8 cellular contexts compared by ENCODE assay signal in the genomic region with DNA sequence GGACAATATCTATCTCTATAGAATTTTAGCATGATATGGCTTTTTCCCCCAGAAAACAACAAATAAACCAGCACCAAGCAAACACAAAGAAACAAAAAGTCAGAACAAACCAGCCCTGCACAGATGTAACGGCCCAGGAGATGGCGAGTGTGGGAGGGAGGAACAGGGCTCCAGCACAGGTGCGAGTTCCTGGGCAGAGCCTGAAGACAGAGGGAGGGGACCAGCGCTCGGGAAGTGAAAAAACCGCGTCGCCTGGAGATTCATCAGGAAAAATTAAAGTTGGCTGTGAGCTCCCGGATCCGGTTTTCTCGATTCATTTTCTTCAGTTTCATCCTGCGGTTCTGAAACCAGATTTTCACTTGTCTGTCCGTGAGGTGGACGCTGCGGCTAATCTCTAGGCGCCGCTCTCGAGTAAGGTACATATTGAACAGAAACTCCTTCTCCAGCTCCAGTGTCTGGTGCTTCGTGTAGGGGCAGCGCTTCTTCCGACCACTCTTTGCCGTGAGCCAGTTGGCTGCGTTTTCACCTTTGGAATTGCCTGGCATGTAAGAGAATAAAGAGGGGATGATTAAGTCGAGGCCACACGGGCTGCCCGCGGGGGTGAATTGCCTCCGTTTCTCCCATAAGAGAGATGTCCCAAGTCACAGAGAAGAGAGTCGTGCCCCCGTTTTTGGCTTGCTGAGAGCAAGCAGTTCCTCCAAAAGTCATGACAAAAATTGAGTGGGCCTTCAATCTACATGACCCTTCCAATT. TPM values are rescaled to one million over a fixed set of nuclear protein-coding genes. Genes with fewer than 3 reads are reported as not detected.
DNase-seq lines count a peak whose midpoint lies in the region; ATAC-seq and TF ChIP-seq lines count a peak whose summit lies in the region.

No MANE protein-coding gene starts in this region.

- no peak overlapping the region for H3K27ac ChIP-seq in CD8-positive, alpha-beta memory T cell (ENCODE audit: low read depth, low read length)
- H3K27ac ChIP-seq in coronary artery, result no peak overlapping the region

- no peaks in the 10 kb centered on the region for H3K36me3 ChIP-seq in CD8-positive, alpha-beta memory T cell (ENCODE audit: insufficient read depth, low read length)

- CTCF ChIA-PET in CD8-positive, alpha-beta memory T cell (lab: Charles Lee), result interaction anchor here (1.5 to 4.0 kb wide), 3 partner anchors 10 to 21 kb away, joined by 3 to 26 read pairs (median 10); partner anchors contain the start of gene HOXA11

- peak overlapping the region in 3 of 8 donors; percentile 60 to 82 (median 77) for H3K27ac Mint-ChIP-seq in CD8-positive, alpha-beta memory T cell
- peak overlapping the region; percentile 12 for H3K27ac Mint-ChIP-seq in activated T-helper 2 cell treated with anti-CD3 and anti-CD28 coated beads, Interferon-gamma antibody, Interleukin-2, Interleukin-4, amounts not matched to agents 10 μg/mL and 5 μg/mL and 100 μg/mL, durations not matched to agents 14 hours and 24 hours and 36 hours
- peak overlapping the region in 4 of 10 donors; percentile 5 to 89 (median 41) for H3K27ac Mint-ChIP-seq in naive thymus-derived CD8-positive, alpha-beta T cell

- H3K4me3 ChIP-seq in CD8-positive, alpha-beta memory T cell (ENCODE audit: low read length), result no peak overlapping the region
- no peak overlapping the region for H3K4me3 ChIP-seq in coronary artery

- no peak for ATAC-seq in naive thymus-derived CD8-positive, alpha-beta T cell

- H3K9me3 ChIP-seq in CD8-positive, alpha-beta memory T cell (ENCODE audit: low read length), result no peaks in the 10 kb centered on the region

- no peaks in the 10 kb centered on the region for H3K36me3 Mint-ChIP-seq in CD8-positive, alpha-beta memory T cell
- H3K36me3 Mint-ChIP-seq in activated T-helper 2 cell treated with anti-CD3 and anti-CD28 coated beads, Interferon-gamma antibody, Interleukin-2, Interleukin-4, amounts not matched to agents 10 μg/mL and 5 μg/mL and 100 μg/mL, durations not matched to agents 14 hours and 24 hours and 36 hours (ENCODE audit: low read depth), result no peaks in the 10 kb centered on the region
- peaks cover 0 to 7% (median 4%) of the 10 kb centered on the region in 3 donors for H3K36me3 Mint-ChIP-seq in naive thymus-derived CD8-positive, alpha-beta T cell

- H3K9me3 Mint-ChIP-seq in CD8-positive, alpha-beta memory T cell, result peaks cover 0 to 16% (median 5%) of the 10 kb centered on the region in 5 donors
- H3K9me3 Mint-ChIP-seq in activated T-helper 2 cell treated with anti-CD3 and anti-CD28 coated beads, Interferon-gamma antibody, Interleukin-2, Interleukin-4, amounts not matched to agents 10 μg/mL and 5 μg/mL and 100 μg/mL, durations not matched to agents 14 hours and 24 hours and 36 hours, result no peaks in the 10 kb centered on the region
- peaks cover 0 to 5% (median 0%) of the 10 kb centered on the region in 9 donors for H3K9me3 Mint-ChIP-seq in naive thymus-derived CD8-positive, alpha-beta T cell

- DNase-seq in CD8-positive, alpha-beta memory T cell, result peak in 1 of 5 donors; percentile 40
- DNase-seq in HK-2 (ENCODE audit: unreplicated experiment) (peak; percentile 59), LoVo (ENCODE audit: low spot score) (no peak), NAMALWA (ENCODE audit: low spot score) (no peak), coronary artery (ENCODE audit: low spot score) (no peak), posterior vena cava (ENCODE audit: low spot score) (no peak)
- DNase-seq in activated T-helper 2 cell treated with anti-CD3 and anti-CD28 coated beads, Interferon-gamma antibody, Interleukin-2, Interleukin-4, amounts not matched to agents 10 μg/mL and 5 μg/mL and 100 μg/mL, durations not matched to agents 14 hours and 24 hours and 36 hours (ENCODE audit: low spot score), result no peak
- peak in 2 of 10 donors; percentile 17 to 57 for DNase-seq in naive thymus-derived CD8-positive, alpha-beta T cell

- H3K4me1 ChIP-seq in CD8-positive, alpha-beta memory T cell (ENCODE audit: insufficient read depth, low read length), result peaks cover 32% of the 10 kb centered on the region

- H3K27me3 ChIP-seq in CD8-positive, alpha-beta memory T cell (ENCODE audit: insufficient read depth, low read length, poor library complexity, severe bottlenecking), result peaks cover 79% of the 10 kb centered on the region

- peaks cover 75 to 77% of the 10 kb centered on the region in 2 donors for H3K27me3 Mint-ChIP-seq in CD8-positive, alpha-beta memory T cell
- peaks cover 69% of the 10 kb centered on the region for H3K27me3 Mint-ChIP-seq in activated T-helper 2 cell treated with anti-CD3 and anti-CD28 coated beads, Interferon-gamma antibody, Interleukin-2, Interleukin-4, amounts not matched to agents 10 μg/mL and 5 μg/mL and 100 μg/mL, durations not matched to agents 14 hours and 24 hours and 36 hours (ENCODE audit: low read depth)
- H3K27me3 Mint-ChIP-seq in naive thymus-derived CD8-positive, alpha-beta T cell, result peaks cover 38 to 83% (median 67%) of the 10 kb centered on the region in 5 donors

- TF ChIP-seq CTCF in coronary artery (IDR thresholded peaks at IDR 0.05), result no peak

- POLR2A ChIA-PET in CD8-positive, alpha-beta memory T cell (lab: Charles Lee), result no interaction called here
- POLR2A ChIA-PET in naive thymus-derived CD8-positive, alpha-beta T cell (lab: Charles Lee), result interaction anchor here (1.2 to 2.8 kb wide), 3 partner anchors 13 to 21 kb away, joined by 3 to 18 read pairs (median 4); partner anchors contain the start of gene HOXA11

- peaks cover 19 to 37% (median 24%) of the 10 kb centered on the region in 3 donors for H3K4me1 Mint-ChIP-seq in CD8-positive, alpha-beta memory T cell
- H3K4me1 Mint-ChIP-seq in activated T-helper 2 cell treated with anti-CD3 and anti-CD28 coated beads, Interferon-gamma antibody, Interleukin-2, Interleukin-4, amounts not matched to agents 10 μg/mL and 5 μg/mL and 100 μg/mL, durations not matched to agents 14 hours and 24 hours and 36 hours (ENCODE audit: low read depth), result peaks cover 2% of the 10 kb centered on the region
- peaks cover 19 to 48% (median 36%) of the 10 kb centered on the region in 4 donors for H3K4me1 Mint-ChIP-seq in naive thymus-derived CD8-positive, alpha-beta T cell

- peak overlapping the region; percentile 56 to 87 (median 81) for H3K4me3 Mint-ChIP-seq in CD8-positive, alpha-beta memory T cell
- H3K4me3 Mint-ChIP-seq in activated T-helper 2 cell treated with anti-CD3 and anti-CD28 coated beads, Interferon-gamma antibody, Interleukin-2, Interleukin-4, amounts not matched to agents 10 μg/mL and 5 μg/mL and 100 μg/mL, durations not matched to agents 14 hours and 24 hours and 36 hours (ENCODE audit: low read depth), result no peak overlapping the region
- peak overlapping the region; percentile 55 to 78 (median 70) for H3K4me3 Mint-ChIP-seq in naive thymus-derived CD8-positive, alpha-beta T cell

- intact Hi-C loops in activated T-helper 2 cell treated with anti-CD3 and anti-CD28 coated beads, Interferon-gamma antibody, Interleukin-2, Interleukin-4, amounts not matched to agents 10 μg/mL and 5 μg/mL and 100 μg/mL, durations not matched to agents 14 hours and 24 hours and 36 hours (cut with micrococcal nuclease), result loop anchor here (1.0 to 2.0 kb wide), 3 partner anchors 13 to 16 kb away; partner anchors contain the start of genes HOXA11 and HOXA7
- intact Hi-C loops in posterior vena cava (cut with DNase I), result no loop called here

RNA-seq across cellular contexts. Expression of gene HOXA10, which starts 2.3 kb away (rescaled TPM):
- total RNA-seq in CD8-positive, alpha-beta memory T cell, result not detected
- 0.09 TPM for polyA plus RNA-seq in CD8-positive, alpha-beta memory T cell
- total RNA-seq in activated T-helper 2 cell treated with anti-CD3 and anti-CD28 coated beads, Interferon-gamma antibody, Interleukin-2, Interleukin-4, amounts not matched to agents 10 μg/mL and 5 μg/mL and 100 μg/mL, durations not matched to agents 14 hours and 24 hours and 36 hours, result not detected in 2 replicates
- not detected for total RNA-seq in naive thymus-derived CD8-positive, alpha-beta T cell
- polyA plus RNA-seq in naive thymus-derived CD8-positive, alpha-beta T cell, result under 1 TPM in 1 of 3 donors, not detected in 2; 0.19 TPM
- total RNA-seq in posterior vena cava, result 1 to 10 TPM; 8.9 to 9.2 TPM

RNA-seq across cellular contexts. Expression of gene HOXA9, which starts 6.5 kb away (rescaled TPM):
- total RNA-seq in CD8-positive, alpha-beta memory T cell, result not detected
- not detected for polyA plus RNA-seq in CD8-positive, alpha-beta memory T cell
- total RNA-seq in activated T-helper 2 cell treated with anti-CD3 and anti-CD28 coated beads, Interferon-gamma antibody, Interleukin-2, Interleukin-4, amounts not matched to agents 10 μg/mL and 5 μg/mL and 100 μg/mL, durations not matched to agents 14 hours and 24 hours and 36 hours, result not detected in 2 replicates
- total RNA-seq in naive thymus-derived CD8-positive, alpha-beta T cell, result not detected
- polyA plus RNA-seq in naive thymus-derived CD8-positive, alpha-beta T cell, result under 1 TPM in 1 of 3 donors, not detected in 2; 0.16 TPM
- 1 to 10 TPM; 7.4 TPM for total RNA-seq in posterior vena cava

RNA-seq across cellular contexts. Expression of gene HOXA11, which starts 13.2 kb away (rescaled TPM):
- total RNA-seq in CD8-positive, alpha-beta memory T cell, result not detected
- polyA plus RNA-seq in CD8-positive, alpha-beta memory T cell, result not detected
- total RNA-seq in activated T-helper 2 cell treated with anti-CD3 and anti-CD28 coated beads, Interferon-gamma antibody, Interleukin-2, Interleukin-4, amounts not matched to agents 10 μg/mL and 5 μg/mL and 100 μg/mL, durations not matched to agents 14 hours and 24 hours and 36 hours, result not detected in 2 replicates
- total RNA-seq in naive thymus-derived CD8-positive, alpha-beta T cell, result not detected
- polyA plus RNA-seq in naive thymus-derived CD8-positive, alpha-beta T cell, result not detected
- total RNA-seq in posterior vena cava, result 1 to 10 TPM in 1 of 2 donors, under 1 TPM in 1; 0.51 to 1.1 TPM

RNA-seq across cellular contexts. Expression of gene HOXA7, which starts 15.3 kb away (rescaled TPM):
- total RNA-seq in CD8-positive, alpha-beta memory T cell, result not detected
- not detected for polyA plus RNA-seq in CD8-positive, alpha-beta memory T cell
- not detected in 2 replicates for total RNA-seq in activated T-helper 2 cell treated with anti-CD3 and anti-CD28 coated beads, Interferon-gamma antibody, Interleukin-2, Interleukin-4, amounts not matched to agents 10 μg/mL and 5 μg/mL and 100 μg/mL, durations not matched to agents 14 hours and 24 hours and 36 hours
- total RNA-seq in naive thymus-derived CD8-positive, alpha-beta T cell, result not detected
- not detected for polyA plus RNA-seq in naive thymus-derived CD8-positive, alpha-beta T cell
- total RNA-seq in posterior vena cava, result 1 to 10 TPM; 6.2 to 6.7 TPM

RNA-seq across cellular contexts. Expression of gene HOXA3, which starts 19.4 kb away (rescaled TPM):
- not detected for total RNA-seq in CD8-positive, alpha-beta memory T cell
- polyA plus RNA-seq in CD8-positive, alpha-beta memory T cell, result not detected
- not detected in 2 replicates for total RNA-seq in activated T-helper 2 cell treated with anti-CD3 and anti-CD28 coated beads, Interferon-gamma antibody, Interleukin-2, Interleukin-4, amounts not matched to agents 10 μg/mL and 5 μg/mL and 100 μg/mL, durations not matched to agents 14 hours and 24 hours and 36 hours
- total RNA-seq in naive thymus-derived CD8-positive, alpha-beta T cell, result not detected
- not detected for polyA plus RNA-seq in naive thymus-derived CD8-positive, alpha-beta T cell
- total RNA-seq in posterior vena cava, result 1 to 10 TPM; 7.2 to 9.3 TPM
